In the genomic region with DNA sequence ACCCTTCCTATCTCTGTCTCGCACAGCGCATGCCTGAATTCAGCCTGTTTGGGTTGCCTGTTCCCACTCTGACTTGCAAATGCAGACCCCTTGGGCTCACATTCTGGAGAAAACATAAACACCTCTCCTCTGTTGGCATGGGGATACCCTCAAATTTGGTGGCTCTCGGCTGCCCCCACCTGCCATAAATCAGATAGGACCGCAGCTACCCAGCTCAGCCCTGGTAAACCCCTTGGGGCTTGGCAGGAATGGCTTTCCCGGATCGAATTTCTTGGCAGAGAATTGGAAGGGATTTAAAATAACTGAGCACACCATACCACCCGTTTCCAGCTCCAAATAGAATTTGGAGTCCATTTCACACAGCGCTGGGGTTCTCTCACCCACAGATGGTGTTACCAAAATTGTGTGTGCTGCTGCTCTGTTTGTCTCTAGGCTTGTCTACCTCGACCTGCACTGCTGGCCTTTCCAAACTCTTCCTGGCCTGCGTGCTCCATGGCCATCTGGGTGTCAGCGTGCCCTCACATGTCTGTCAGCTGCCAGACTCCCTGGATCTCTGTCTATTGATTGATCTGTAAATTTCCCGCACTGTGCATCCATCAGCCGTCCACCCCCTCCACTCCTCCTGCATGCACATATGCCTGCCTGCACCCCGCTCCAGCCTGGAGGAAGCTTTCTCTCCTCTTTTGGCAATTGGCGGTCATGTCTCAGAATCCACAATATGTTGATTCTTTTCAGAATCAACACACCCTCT, we compare ENCODE assay signal across 9 cellular contexts.
DNase-seq lines count a peak whose midpoint lies in the region; TF ChIP-seq lines count a peak whose summit lies in the region.
"Had no signal": no experiment of that assay in that cellular context is flagged by ENCODE, and none has a peak within 500 bp of the region (broad histone marks: within the 10 kb centered on the region; RNA-seq: fewer than 3 reads in every experiment).

No MANE protein-coding gene starts in this region.

- DNase-seq in NCI-H1105 treated with DMSO at 0.1 percent for 48 hours (lab: John Stamatoyannopoulos, UW) = peak; percentile 91
- peak; percentile 22 for DNase-seq in dedifferentiated amniotic fluid mesenchymal stem cell (ENCODE audit: extremely low spot score)
- peak; percentile 91 for DNase-seq in mesendoderm
- no peak for DNase-seq in NCI-H446 (lab: John Stamatoyannopoulos, UW)
- no peak for DNase-seq in tibial artery
- DNase-seq in RWPE1 (ENCODE audit: low spot score) = no peak
- DNase-seq in A172 (ENCODE audit: low spot score) = no peak
- DNase-seq: NCI-H1048 had no signal

- H3K9me2 ChIP-seq in DOHH2 (replicated peaks; ENCODE audit: control insufficient read depth, low read length) = no peaks in the 10 kb centered on the region

- peak overlapping the region; percentile 27 for H3K56ac ChIP-seq in mesendoderm (ENCODE audit: low read length)

- TF ChIP-seq CTCF in DOHH2 (IDR thresholded peaks at IDR 0.05; ENCODE audit: low read depth, low read length, poor library complexity, severe bottlenecking) (peak; percentile 32), tibial artery (IDR thresholded peaks at IDR 0.05) (no peak), RWPE1 (conservative IDR thresholded peaks at IDR 0.05; ENCODE audit: low read depth) (no peak)

- H3K36me3 ChIP-seq in DOHH2 (ENCODE audit: control insufficient read depth, low read length) (no peaks in the 10 kb centered on the region), mesendoderm (ENCODE audit: control insufficient read depth, insufficient read depth, low read length) (no peaks in the 10 kb centered on the region), tibial artery (no peaks in the 10 kb centered on the region)

- H3K4me3 ChIP-seq in DOHH2 (ENCODE audit: low read length) (no peak overlapping the region), mesendoderm (ENCODE audit: low read length) (no peak overlapping the region), tibial artery (no peak overlapping the region)

- no CpG with 5 or more reads among the region's 15 CpGs for WGBS in mesendoderm (ENCODE audit: extremely low coverage, insufficient coverage, low lambda C conversion rate)

- H3K27me3 ChIP-seq in DOHH2 (ENCODE audit: control insufficient read depth, low read length) (no peaks in the 10 kb centered on the region), mesendoderm (ENCODE audit: insufficient read depth, low read length, poor library complexity) (no peaks in the 10 kb centered on the region), tibial artery (peaks cover 0 to 12% of the 10 kb centered on the region in 2 donors)

- H3K23ac ChIP-seq in mesendoderm (ENCODE audit: low read length) = no peak overlapping the region

- no peak overlapping the region for H4K5ac ChIP-seq in mesendoderm (ENCODE audit: low read length)

- H3K79me2 ChIP-seq in DOHH2 (ENCODE audit: control insufficient read depth, low read length) = no peaks in the 10 kb centered on the region
- no peaks in the 10 kb centered on the region for H3K79me2 ChIP-seq in mesendoderm (ENCODE audit: control insufficient read depth, insufficient read depth, low read length)

- H4K8ac ChIP-seq in mesendoderm (ENCODE audit: low read depth, low read length) = no peak overlapping the region

- no peak overlapping the region for H3K9ac ChIP-seq in mesendoderm (ENCODE audit: low read length)

- H3K18ac ChIP-seq in mesendoderm (ENCODE audit: low read length) = no peak overlapping the region

- H2BK5ac ChIP-seq in mesendoderm (ENCODE audit: low read length) = no peak overlapping the region

- no peaks in the 10 kb centered on the region for H4K20me1 ChIP-seq in DOHH2 (ENCODE audit: control insufficient read depth, insufficient read depth, low read depth, low read length)

- no peak overlapping the region for H2BK15ac ChIP-seq in mesendoderm (replicated peaks; ENCODE audit: low read depth)

- CTCF ChIA-PET in RWPE1 (lab: Yijun Ruan, JAX) = no interaction called here

- H3K79me1 ChIP-seq in mesendoderm (ENCODE audit: low read length) = no peaks in the 10 kb centered on the region

- H3K4me1 ChIP-seq in DOHH2 (ENCODE audit: control insufficient read depth, low read length) (no peaks in the 10 kb centered on the region), mesendoderm (ENCODE audit: control insufficient read depth, low read depth, low read length) (no peaks in the 10 kb centered on the region), tibial artery (no peaks in the 10 kb centered on the region)

- H2AK5ac ChIP-seq in mesendoderm (ENCODE audit: low read length) = no peak overlapping the region

- POLR2A ChIA-PET in RWPE1 (lab: Yijun Ruan, JAX; ENCODE audit: low non-redundant PET) = no interaction called here

- no peaks in the 10 kb centered on the region for H3F3A ChIP-seq in DOHH2 (ENCODE audit: control insufficient read depth, insufficient read depth)

- intact Hi-C loops in tibial artery (cut with DNase I; ENCODE audit: low total_unique reads) = no loop called here

- H3K27ac ChIP-seq in DOHH2 (ENCODE audit: low read depth, low read length) = no peak overlapping the region
- H3K27ac ChIP-seq in mesendoderm (ENCODE audit: low read depth, low read length) = no peak overlapping the region
- no peak overlapping the region for H3K27ac ChIP-seq in tibial artery
- H3K27ac ChIP-seq in RWPE1 = no peak overlapping the region

- H3K4me2 ChIP-seq in DOHH2 (ENCODE audit: low read length) (no peak overlapping the region), mesendoderm (ENCODE audit: low read length) (no peak overlapping the region)

- H2BK120ac ChIP-seq in mesendoderm (ENCODE audit: low read depth, low read length) = no peak overlapping the region

- H3K4ac ChIP-seq in mesendoderm (ENCODE audit: low read depth, low read length) = no peak overlapping the region

- H3K9me3 ChIP-seq in DOHH2 (ENCODE audit: control insufficient read depth, insufficient read depth, low read length) (no peaks in the 10 kb centered on the region), tibial artery (no peaks in the 10 kb centered on the region)

Comparison
In these comparisons a context has a peak if more than half of its experiments do, and no peak if none do; other contexts are left out.
1. DNase-seq: peak in NCI-H1105 treated with DMSO at 0.1 percent for 48 hours (single experiment), dedifferentiated amniotic fluid mesenchymal stem cell (single experiment) and mesendoderm (single experiment); none in NCI-H446 (0 of 2), tibial artery (0 of 2), RWPE1 (single experiment) and A172 (single experiment).